In genomic region chr22:42973536-42973881, GRCh38 we compare ENCODE assay signal across 25 cellular contexts. TPM values are rescaled to one million over a fixed set of nuclear protein-coding genes. Genes with fewer than 3 reads are reported as not detected.
DNase-seq lines count a peak whose midpoint lies in the region; ATAC-seq and TF ChIP-seq lines count a peak whose summit lies in the region.
"Had no signal": no experiment of that assay in that cellular context is flagged by ENCODE, and none has a peak within 500 bp of the region (broad histone marks: within the 10 kb centered on the region; RNA-seq: fewer than 3 reads in every experiment).

No MANE protein-coding gene starts in this region.

- intact Hi-C loops in thyroid gland (cut with DNase I), result no loop called here
- intact Hi-C loops in gastrocnemius medialis (cut with DNase I; ENCODE audit: low total_unique reads), result no loop called here

- in situ Hi-C loops in gastrocnemius medialis (cut with MboI; ENCODE audit: low sequenced_read_pairs in 4 of 4), result loop anchor here in 1 of 4 donors (10.0 to 25.0 kb wide), 2 partner anchors 59 to 111 kb away; partner anchors contain the start of gene ARFGAP3

- H3K27me3 Mint-ChIP-seq in activated T-cell treated with anti-CD3 and anti-CD28 coated beads, Interleukin-2, amount 50 U/mL, for 72 hours (ENCODE audit: low read depth), result no peaks in the 10 kb centered on the region
- peaks cover 4% of the 10 kb centered on the region for H3K27me3 Mint-ChIP-seq in glutamatergic neuron (ENCODE audit: unreplicated experiment)
- H3K27me3 Mint-ChIP-seq in nephron progenitor cell (ENCODE audit: low read depth, poor library complexity), result no peaks in the 10 kb centered on the region
- H3K27me3 Mint-ChIP-seq: activated CD8-positive, alpha-beta T cell treated with anti-CD3 and anti-CD28 coated beads for 36 hours; natural killer cell treated with Interleukin-12 subunit alpha and Interleukin-12 subunit beta and Interleukin-15 and Interleukin-18, amount 100 ng/mL, for 72 hours had no signal

- H3K27ac ChIP-seq in thyroid gland (peak overlapping the region in 2 of 3 donors; percentile 1 to 38), gastrocnemius medialis (no peak overlapping the region)
- H3K27ac ChIP-seq: tibial artery had no signal

- no peak for DNase-seq in activated T-cell treated with anti-CD3 and anti-CD28 coated beads, Interleukin-2, amount 50 U/mL, for 72 hours
- DNase-seq in activated T-cell treated with anti-CD3 and anti-CD28 coated beads, Interleukin-2, amount 50 U/mL, for 1 hour, result no peak
- no peak for DNase-seq in glutamatergic neuron
- DNase-seq in nephron progenitor cell, result no peak
- no peak for DNase-seq in thyroid gland
- DNase-seq in NOMO-1 treated with dmso at 0.1 percent for 144 hours (lab: John Stamatoyannopoulos, UW; ENCODE audit: unreplicated experiment), result no peak
- DNase-seq in gastrocnemius medialis, result no peak
- DNase-seq: 8988T; activated CD8-positive, alpha-beta T cell treated with anti-CD3 and anti-CD28 coated beads for 36 hours; activated naive CD4-positive, alpha-beta T cell treated with Interleukin-2 at 50 U/mL for 16 hours; activated T-cell treated with anti-CD3 and anti-CD28 coated beads for 4 hours; cerebellar nuclear complex; DMS79; effector memory CD4-positive, alpha-beta T cell; esophagus squamous epithelium; HFFc6; Karpas-422; kidney; NCI-H226; NCI-H748 treated with DMSO at 0.1 percent for 48 hours; stimulated activated naive CD4-positive, alpha-beta T cell; T-helper 9 cell had no signal

- WGBS in thyroid gland, 2 donors, result 92 to 94% methylated on average over 5 of the region's 5 CpGs

- peaks cover 1 to 2% of the 10 kb centered on the region in 2 donors for H3K36me3 Mint-ChIP-seq in activated T-cell treated with anti-CD3 and anti-CD28 coated beads, Interleukin-2, amount 50 U/mL, for 72 hours (ENCODE audit: insufficient read depth in 2 of 2)
- H3K36me3 Mint-ChIP-seq in glutamatergic neuron (ENCODE audit: unreplicated experiment) (peaks cover 14% of the 10 kb centered on the region), nephron progenitor cell (ENCODE audit: low read depth) (peaks cover 41% of the 10 kb centered on the region)
- H3K36me3 Mint-ChIP-seq: natural killer cell treated with Interleukin-12 subunit alpha and Interleukin-12 subunit beta and Interleukin-15 and Interleukin-18, amount 100 ng/mL, for 72 hours had no signal

- no peak for TF ChIP-seq CTCF in glutamatergic neuron (IDR thresholded peaks at IDR 0.05; ENCODE audit: partially characterized antibody, unreplicated experiment)
- TF ChIP-seq CTCF in nephron progenitor cell (IDR thresholded peaks at IDR 0.05), result no peak
- no peak for TF ChIP-seq CTCF in thyroid gland (IDR thresholded peaks at IDR 0.05)
- TF ChIP-seq CTCF in gastrocnemius medialis (IDR thresholded peaks at IDR 0.05 in 4 of 5, conservative IDR thresholded peaks at IDR 0.05 in 1 of 5), result no peak

- H3K36me3 ChIP-seq in thyroid gland (no peaks in the 10 kb centered on the region), gastrocnemius medialis (no peaks in the 10 kb centered on the region)
- H3K36me3 ChIP-seq: esophagus squamous epithelium had no signal

- H3K4me3 Mint-ChIP-seq in activated T-cell treated with anti-CD3 and anti-CD28 coated beads, Interleukin-2, amount 50 U/mL, for 72 hours, result no peak overlapping the region
- peak overlapping the region; percentile 11 for H3K4me3 Mint-ChIP-seq in glutamatergic neuron (ENCODE audit: unreplicated experiment)
- H3K4me3 Mint-ChIP-seq in nephron progenitor cell, result peak overlapping the region; percentile 30
- H3K4me3 Mint-ChIP-seq: activated CD8-positive, alpha-beta T cell treated with anti-CD3 and anti-CD28 coated beads for 36 hours; HFFc6; natural killer cell treated with Interleukin-12 subunit alpha and Interleukin-12 subunit beta and Interleukin-15 and Interleukin-18, amount 100 ng/mL, for 72 hours had no signal

- ATAC-seq in activated T-cell treated with anti-CD3 and anti-CD28 coated beads, Interleukin-2, amount 50 U/mL, for 72 hours (replicated peaks in 1 of 2), result no peak
- no peak for ATAC-seq in gastrocnemius medialis
- ATAC-seq in HG02623 (IDR thresholded peaks at IDR 0.05; ENCODE audit: unreplicated experiment), result no peak
- ATAC-seq: activated CD8-positive, alpha-beta T cell treated with anti-CD3 and anti-CD28 coated beads for 36 hours; natural killer cell treated with Interleukin-12 subunit alpha and Interleukin-12 subunit beta and Interleukin-15 and Interleukin-18, amount 100 ng/mL, for 72 hours had no signal

- no peaks in the 10 kb centered on the region for H3K9me3 ChIP-seq in thyroid gland
- no peaks in the 10 kb centered on the region for H3K9me3 ChIP-seq in gastrocnemius medialis
- H3K9me3 ChIP-seq: esophagus squamous epithelium, tibial artery had no signal

- H3K4me1 Mint-ChIP-seq in activated T-cell treated with anti-CD3 and anti-CD28 coated beads, Interleukin-2, amount 50 U/mL, for 72 hours (ENCODE audit: low read depth), result peaks cover 52% of the 10 kb centered on the region
- H3K4me1 Mint-ChIP-seq in glutamatergic neuron (ENCODE audit: low read depth, unreplicated experiment) (peaks cover 15% of the 10 kb centered on the region), nephron progenitor cell (peaks cover 48% of the 10 kb centered on the region)

- H3K4me1 ChIP-seq in thyroid gland (peaks cover 39 to 67% of the 10 kb centered on the region in 2 donors), gastrocnemius medialis (peaks cover 39 to 55% of the 10 kb centered on the region in 2 donors)

- no peaks in the 10 kb centered on the region for H3K9me3 Mint-ChIP-seq in activated T-cell treated with anti-CD3 and anti-CD28 coated beads, Interleukin-2, amount 50 U/mL, for 72 hours
- H3K9me3 Mint-ChIP-seq in glutamatergic neuron (ENCODE audit: unreplicated experiment), result peaks cover 15% of the 10 kb centered on the region
- peaks cover 38% of the 10 kb centered on the region for H3K9me3 Mint-ChIP-seq in nephron progenitor cell
- H3K9me3 Mint-ChIP-seq: activated CD8-positive, alpha-beta T cell treated with anti-CD3 and anti-CD28 coated beads for 36 hours; HFFc6; natural killer cell treated with Interleukin-12 subunit alpha and Interleukin-12 subunit beta and Interleukin-15 and Interleukin-18, amount 100 ng/mL, for 72 hours had no signal

- no peak for TF ChIP-seq POLR2A in thyroid gland (IDR thresholded peaks at IDR 0.05)
- TF ChIP-seq POLR2A in gastrocnemius medialis (IDR thresholded peaks at IDR 0.05), result no peak

- H3K27me3 ChIP-seq in thyroid gland (no peaks in the 10 kb centered on the region), gastrocnemius medialis (no peaks in the 10 kb centered on the region)
- H3K27me3 ChIP-seq: esophagus squamous epithelium, tibial artery had no signal

- H3K4me3 ChIP-seq in thyroid gland (replicated peaks in 1 of 3) (no peak overlapping the region), gastrocnemius medialis (no peak overlapping the region)
- H3K4me3 ChIP-seq: esophagus squamous epithelium, tibial artery had no signal

- peak overlapping the region; percentile 27 for H3K27ac Mint-ChIP-seq in activated T-cell treated with anti-CD3 and anti-CD28 coated beads, Interleukin-2, amount 50 U/mL, for 72 hours
- H3K27ac Mint-ChIP-seq in glutamatergic neuron (ENCODE audit: unreplicated experiment) (peak overlapping the region; percentile 72), nephron progenitor cell (peak overlapping the region; percentile 85)
- H3K27ac Mint-ChIP-seq: activated CD8-positive, alpha-beta T cell treated with anti-CD3 and anti-CD28 coated beads for 36 hours; HFFc6 had no signal

RNA-seq across cellular contexts. Expression of gene PACSIN2, which starts 41.4 kb away (rescaled TPM):
- 10 to 100 TPM; 28.8 to 31.3 TPM for total RNA-seq in activated T-cell treated with anti-CD3 and anti-CD28 coated beads, Interleukin-2, amount 50 U/mL, for 72 hours
- 47.3 TPM for total RNA-seq in glutamatergic neuron (ENCODE audit: unreplicated experiment)
- total RNA-seq in thyroid gland, result 10 to 100 TPM; 75.4 to 90.1 (median 87.9) TPM
- 10 to 100 TPM; 37.3 to 45.9 (median 39.8) TPM for total RNA-seq in gastrocnemius medialis

Comparison
In these comparisons a context has a peak if more than half of its experiments do, and no peak if none do; other contexts are left out.
1. H3K27ac Mint-ChIP-seq: peak in every context shown above with its lines; median percentile 85 in nephron progenitor cell; 72 in glutamatergic neuron; 27 in activated T-cell treated with anti-CD3 and anti-CD28 coated beads, Interleukin-2, amount 50 U/mL, for 72 hours.
2. H3K4me3 Mint-ChIP-seq: peak in glutamatergic neuron (single experiment) and nephron progenitor cell (single experiment); none in activated T-cell treated with anti-CD3 and anti-CD28 coated beads, Interleukin-2, amount 50 U/mL, for 72 hours (0 of 2).
3. H3K27ac ChIP-seq: peak in thyroid gland (2 of 3); none in gastrocnemius medialis (0 of 4).